ENCODE assay signal across 1 cellular context in the genomic region with DNA sequence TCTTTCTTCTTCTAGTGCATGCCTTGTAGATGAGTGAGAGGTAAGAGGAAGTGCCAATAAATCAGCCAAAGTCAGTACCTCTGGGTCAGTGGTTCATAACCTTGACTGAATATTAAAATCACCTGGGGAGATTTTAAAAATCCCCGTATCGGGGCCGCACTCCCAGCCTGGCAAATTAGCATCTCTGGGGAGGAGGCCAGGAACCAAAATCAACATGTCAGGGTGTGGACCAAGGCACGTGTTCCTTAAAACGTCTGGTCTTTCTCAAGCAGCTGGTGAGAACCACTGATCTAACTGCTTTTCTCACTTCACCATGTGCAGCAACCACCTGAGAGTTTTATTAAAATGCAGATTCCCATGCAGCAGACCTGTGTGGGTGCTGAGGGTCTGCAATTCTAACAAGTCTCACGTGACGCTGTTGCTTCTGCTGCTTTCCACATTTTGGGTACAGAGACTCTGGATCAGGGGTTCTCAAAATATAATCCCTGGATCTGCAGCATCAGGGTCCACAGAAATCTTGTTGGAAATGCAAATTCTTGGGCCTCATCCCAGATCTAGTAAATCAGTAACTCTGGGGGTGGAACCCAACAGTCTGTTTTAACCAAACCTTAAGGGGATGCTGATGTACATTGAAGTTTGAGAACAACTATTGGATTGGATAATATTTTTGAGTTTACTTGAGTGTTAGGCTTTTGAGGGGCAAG.
TF ChIP-seq lines count a peak whose summit lies in the region.

No MANE protein-coding gene starts in this region.

TF ChIP-seq in Ishikawa, 13 proteins besides CTCF, POLR2A, EP300 and RAD21 (continued from another document):
- TF ChIP-seq YY1 (IDR thresholded peaks at IDR 0.05; ENCODE audit: low read depth) = no peak
- no peak for TF ChIP-seq TCF12 (IDR thresholded peaks at IDR 0.05; ENCODE audit: low read depth)
- TF ChIP-seq ZBTB7A (IDR thresholded peaks at IDR 0.05; ENCODE audit: low read depth) = no peak
- no peak for TF ChIP-seq TEAD4 (IDR thresholded peaks at IDR 0.05)
- TF ChIP-seq REST (IDR thresholded peaks at IDR 0.05; ENCODE audit: low read depth) = no peak
- no peak for TF ChIP-seq CREB1 (IDR thresholded peaks at IDR 0.05; ENCODE audit: low read depth)
